20 cellular contexts compared by ENCODE assay signal in the genomic region with DNA sequence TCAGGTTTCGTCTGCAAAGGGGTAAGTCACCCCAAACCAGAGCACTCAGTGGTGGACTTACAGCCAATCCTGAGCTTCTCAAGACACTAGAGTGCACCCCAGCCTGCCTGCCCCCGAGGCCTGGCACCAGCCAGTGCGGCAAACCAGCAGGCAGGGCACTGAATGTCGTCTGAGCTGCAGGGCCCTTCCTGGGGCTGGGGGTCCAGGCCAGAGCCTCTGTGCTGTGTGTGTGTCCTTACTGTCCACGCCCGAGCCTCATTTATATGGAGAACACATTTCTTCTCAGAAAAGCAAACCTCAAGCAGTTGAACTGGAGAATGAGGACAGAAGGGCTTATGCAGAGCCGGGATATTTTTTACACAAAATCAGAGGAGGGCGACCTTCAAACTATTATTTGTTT. TPM values are rescaled to one million over a fixed set of nuclear protein-coding genes. Genes with fewer than 3 reads are reported as not detected.
A peak's percentile ranks its signal among the peaks of the same experiment; 100 is the strongest.
DNase-seq lines count a peak whose midpoint lies in the region; ATAC-seq, FAIRE-seq and TF ChIP-seq lines count a peak whose summit lies in the region.
"Had no signal": no experiment of that assay in that cellular context is flagged by ENCODE, and none has a peak within 500 bp of the region (broad histone marks: within the 10 kb centered on the region; RNA-seq: fewer than 3 reads in every experiment).

No MANE protein-coding gene starts in this region.

- H3K9me3 ChIP-seq in OCI-LY1 (ENCODE audit: low read length) (peaks cover 3% of the 10 kb centered on the region; the same call in 1 of the 2 replicates), pancreas (no peaks in the 10 kb centered on the region)
- H3K9me3 ChIP-seq: BE2C had no signal

- ATAC-seq in GM18909 (IDR thresholded peaks at IDR 0.05; ENCODE audit: poor library complexity, unreplicated experiment) (no peak), pancreas (no peak)
- ATAC-seq: A549; CD8-positive, alpha-beta T cell had no signal

- H3F3A ChIP-seq in OCI-LY1 (ENCODE audit: insufficient read depth, low read length): no peaks in the 10 kb centered on the region

- H3K27me3 ChIP-seq in OCI-LY1 (ENCODE audit: insufficient read depth, low read length): no peaks in the 10 kb centered on the region
- peaks cover 0 to 4% (median 0%) of the 10 kb centered on the region in 4 donors for H3K27me3 ChIP-seq in pancreas
- H3K27me3 ChIP-seq: BE2C had no signal

- DNase-seq in G401 (ENCODE audit: low spot score) (peak; percentile 7), fibroblast of villous mesenchyme (ENCODE audit: low read depth) (no peak), retina (peak; percentile 63), pancreas (no peak)
- DNase-seq in activated CD4-positive, alpha-beta T cell treated with anti-CD3 and anti-CD28 coated beads, Interleukin-2, amount 10 ng/mL, durations not matched to agents 24 days and 14 days: no peak
- DNase-seq: BE2C, COR-L47, DMS153, DMS79 treated with DMSO at 0.1 percent for 48 hours, EL, GDM1, GM23248 had no signal

- H3K4me3 ChIP-seq in OCI-LY1 (ENCODE audit: low read depth, low read length, poor library complexity, severe bottlenecking) (peak overlapping the region; percentile 80), fibroblast of villous mesenchyme (ENCODE audit: low read depth, low read length) (peak overlapping the region; percentile 60), pancreas (no peak overlapping the region)
- H3K4me3 ChIP-seq: A549 had no signal

- H3K9me2 ChIP-seq in OCI-LY1 (ENCODE audit: low read depth, low read length): no peaks in the 10 kb centered on the region

- H3K79me2 ChIP-seq in OCI-LY1 (ENCODE audit: insufficient read depth, low read length): no peaks in the 10 kb centered on the region

- H3K27ac ChIP-seq in OCI-LY1 (ENCODE audit: low read depth, low read length, poor library complexity, severe bottlenecking) (no peak overlapping the region), pancreas (no peak overlapping the region)
- H3K27ac ChIP-seq: A549, GM23248, HL-60 had no signal

- peak overlapping the region; percentile 79 for H3K4me2 ChIP-seq in OCI-LY1 (ENCODE audit: low read length)
- H3K4me2 ChIP-seq: A549 had no signal

- FAIRE-seq in pancreas (lab: Jason Lieb, UNC): no peak
- FAIRE-seq: A549, D721Med, H54 had no signal

- no peaks in the 10 kb centered on the region for H3K36me3 Mint-ChIP-seq in activated CD4-positive, alpha-beta T cell treated with anti-CD3 and anti-CD28 coated beads, Interleukin-2, amount 10 ng/mL, durations not matched to agents 24 days and 14 days (ENCODE audit: low read depth)
- H3K36me3 Mint-ChIP-seq: CD14-positive monocyte; CD8-positive, alpha-beta T cell had no signal

- peaks cover 8% of the 10 kb centered on the region for H3K4me1 ChIP-seq in OCI-LY1 (ENCODE audit: insufficient read depth, low read length, severe bottlenecking)
- H3K4me1 ChIP-seq in pancreas: no peaks in the 10 kb centered on the region
- H3K4me1 ChIP-seq: A549, BE2C had no signal

- no peak for TF ChIP-seq CTCF in OCI-LY1 (IDR thresholded peaks at IDR 0.05; ENCODE audit: low read length)
- no peak for TF ChIP-seq CTCF in fibroblast of villous mesenchyme (IDR thresholded peaks at IDR 0.05; ENCODE audit: insufficient read depth, low read depth, low read length)
- no peak for TF ChIP-seq CTCF in pancreas (IDR thresholded peaks at IDR 0.05)

- peaks cover 48% of the 10 kb centered on the region for H3K27me3 Mint-ChIP-seq in activated CD4-positive, alpha-beta T cell treated with anti-CD3 and anti-CD28 coated beads, Interleukin-2, amount 10 ng/mL, durations not matched to agents 24 days and 14 days

- 43 to 44% methylated on average over 8 of the region's 8 CpGs for WGBS in pancreas, 2 donors

- H3K36me3 ChIP-seq in OCI-LY1 (ENCODE audit: insufficient read depth, low read length) (no peaks in the 10 kb centered on the region), pancreas (no peaks in the 10 kb centered on the region)
- H3K36me3 ChIP-seq: BE2C had no signal

- peaks cover 2% of the 10 kb centered on the region for H3K4me1 Mint-ChIP-seq in activated CD4-positive, alpha-beta T cell treated with anti-CD3 and anti-CD28 coated beads, Interleukin-2, amount 10 ng/mL, durations not matched to agents 24 days and 14 days

- in situ Hi-C loops in G401 (cut with HindIII; ENCODE audit: low sequenced_read_pairs): no loop called here

- peak overlapping the region; percentile 59; the same call in 1 of the 2 replicates for H3K9ac ChIP-seq in OCI-LY1 (ENCODE audit: low read length)
- H3K9ac ChIP-seq: GM23248 had no signal

- H3K4me3 Mint-ChIP-seq in activated CD4-positive, alpha-beta T cell treated with anti-CD3 and anti-CD28 coated beads, Interleukin-2, amount 10 ng/mL, durations not matched to agents 24 days and 14 days: no peak overlapping the region

- no peaks in the 10 kb centered on the region for H4K20me1 ChIP-seq in OCI-LY1 (ENCODE audit: insufficient read depth, low read length)

- H3K9me3 Mint-ChIP-seq in activated CD4-positive, alpha-beta T cell treated with anti-CD3 and anti-CD28 coated beads, Interleukin-2, amount 10 ng/mL, durations not matched to agents 24 days and 14 days: no peaks in the 10 kb centered on the region
- H3K9me3 Mint-ChIP-seq: CD8-positive, alpha-beta T cell had no signal

- intact Hi-C loops in activated CD4-positive, alpha-beta T cell treated with anti-CD3 and anti-CD28 coated beads, Interleukin-2, amount 10 ng/mL, durations not matched to agents 24 days and 14 days (cut with micrococcal nuclease): no loop called here
- intact Hi-C loops in pancreas (cut with DNase I): no loop called here

- H2AFZ ChIP-seq in OCI-LY1 (ENCODE audit: low read length): no peak overlapping the region

- no peak overlapping the region for H3K27ac Mint-ChIP-seq in activated CD4-positive, alpha-beta T cell treated with anti-CD3 and anti-CD28 coated beads, Interleukin-2, amount 10 ng/mL, durations not matched to agents 24 days and 14 days
- H3K27ac Mint-ChIP-seq: CD8-positive, alpha-beta T cell had no signal

RNA-seq across cellular contexts. Expression of gene POFUT2, which starts 52.8 kb away (rescaled TPM):
- total RNA-seq in G401 (2014; rRNA removed; shearing (Covaris generic)): 12.6 and 25.5 TPM in 2 replicates
- total RNA-seq in fibroblast of villous mesenchyme: 43.8 and 60.0 TPM in 2 replicates
- 15.5 and 17.9 TPM in 2 replicates for total RNA-seq in activated CD4-positive, alpha-beta T cell treated with anti-CD3 and anti-CD28 coated beads, Interleukin-2, amount 10 ng/mL, durations not matched to agents 24 days and 14 days
- total RNA-seq in pancreas: 10 to 100 TPM; 10.1 to 22.5 (median 13.5) TPM
- 10 to 100 TPM; 42.5 to 46.9 TPM for polyA plus RNA-seq in pancreas

Comparison
In these comparisons a context has a peak if more than half of its experiments do, and no peak if none do; other contexts are left out.
1. DNase-seq: peak in G401 (single experiment) and retina (single experiment); none in fibroblast of villous mesenchyme (single experiment), activated CD4-positive, alpha-beta T cell treated with anti-CD3 and anti-CD28 coated beads, Interleukin-2, amount 10 ng/mL, durations not matched to agents 24 days and 14 days (single experiment) and pancreas (0 of 6).
2. H3K4me3 ChIP-seq: peak in OCI-LY1 (single experiment) and fibroblast of villous mesenchyme (single experiment); none in pancreas (0 of 4).